8 cellular contexts compared by ENCODE assay signal in genomic region chr2:237072067-237072931, GRCh38. TPM values are rescaled to one million over a fixed set of nuclear protein-coding genes. Genes with fewer than 3 reads are reported as not detected.
A peak's percentile ranks its signal among the peaks of the same experiment; 100 is the strongest.
DNase-seq lines count a peak whose midpoint lies in the region; ATAC-seq and TF ChIP-seq lines count a peak whose summit lies in the region.

No MANE protein-coding gene starts in this region.

- POLR2A ChIA-PET in OCI-LY7 (lab: Charles Lee): interaction anchor here (0.7 to 1.4 kb wide), 3 partner anchors 12 to 503 kb away, joined by 3 to 4 read pairs (median 3); partner anchors contain the start of genes ACKR3 and COPS8

- H3K36me3 Mint-ChIP-seq in activated T-cell treated with anti-CD3 and anti-CD28 coated beads, Interleukin-2, amount 50 U/mL, for 72 hours (ENCODE audit: insufficient read depth in 2 of 2): no peaks in the 10 kb centered on the region
- peaks cover 10% of the 10 kb centered on the region for H3K36me3 Mint-ChIP-seq in osteocyte (ENCODE audit: unreplicated experiment)

- H3K4me1 Mint-ChIP-seq in activated T-cell treated with anti-CD3 and anti-CD28 coated beads, Interleukin-2, amount 50 U/mL, for 72 hours (ENCODE audit: low read depth): no peaks in the 10 kb centered on the region
- peaks cover 19% of the 10 kb centered on the region for H3K4me1 Mint-ChIP-seq in osteocyte (ENCODE audit: unreplicated experiment)

- WGBS in tibial nerve, 2 donors: 81 to 83% methylated on average over 24 of the region's 24 CpGs

- H3K9me3 Mint-ChIP-seq in activated T-cell treated with anti-CD3 and anti-CD28 coated beads, Interleukin-2, amount 50 U/mL, for 72 hours: no peaks in the 10 kb centered on the region
- H3K9me3 Mint-ChIP-seq in osteocyte (ENCODE audit: unreplicated experiment): peaks cover 8% of the 10 kb centered on the region

- CTCF ChIA-PET in OCI-LY7 (lab: Charles Lee; ENCODE audit: unreplicated experiment): no interaction called here

- no peaks in the 10 kb centered on the region for H3K4me1 ChIP-seq in BE2C
- H3K4me1 ChIP-seq in OCI-LY7 (ENCODE audit: insufficient read depth, low read length, poor library complexity, severe bottlenecking): no peaks in the 10 kb centered on the region
- H3K4me1 ChIP-seq in tibial nerve: no peaks in the 10 kb centered on the region

- TF ChIP-seq CTCF in BE2C (IDR thresholded peaks at IDR 0.05; ENCODE audit: low read depth, low read length): peak; percentile 99
- TF ChIP-seq CTCF in OCI-LY7 (conservative IDR thresholded peaks at IDR 0.05; ENCODE audit: low read length): peak; percentile 98
- peak; percentile 98 for TF ChIP-seq CTCF in fibroblast of villous mesenchyme (IDR thresholded peaks at IDR 0.05; ENCODE audit: insufficient read depth, low read depth, low read length)
- peak; percentile 96 for TF ChIP-seq CTCF in osteocyte (IDR thresholded peaks at IDR 0.05)
- TF ChIP-seq CTCF in tibial nerve (IDR thresholded peaks at IDR 0.05): peak; percentile 90 to 98 (median 93)

- H3K79me2 ChIP-seq in OCI-LY7 (ENCODE audit: insufficient read depth, low read depth, low read length): no peaks in the 10 kb centered on the region

- no peak overlapping the region for H3K4me3 ChIP-seq in BE2C (ENCODE audit: low read depth, low read length)
- no peak overlapping the region for H3K4me3 ChIP-seq in OCI-LY7 (ENCODE audit: low read depth, low read length, poor library complexity, severe bottlenecking)
- no peak overlapping the region for H3K4me3 ChIP-seq in fibroblast of villous mesenchyme (ENCODE audit: low read depth, low read length)
- no peak overlapping the region for H3K4me3 ChIP-seq in tibial nerve

- H3K9me3 ChIP-seq in BE2C: no peaks in the 10 kb centered on the region
- H3K9me3 ChIP-seq in OCI-LY7 (ENCODE audit: low read length): no peaks in the 10 kb centered on the region
- no peaks in the 10 kb centered on the region for H3K9me3 ChIP-seq in tibial nerve

- H3K27ac ChIP-seq in OCI-LY7 (ENCODE audit: low read depth, low read length, poor library complexity, severe bottlenecking) (no peak overlapping the region), tibial nerve (no peak overlapping the region)

- TF ChIP-seq EP300 in tibial nerve (IDR thresholded peaks at IDR 0.05): no peak

- no peaks in the 10 kb centered on the region for H4K20me1 ChIP-seq in OCI-LY7 (ENCODE audit: insufficient read depth, low read length)

- DNase-seq in BE2C (peak; percentile 72), OCI-LY7 (ENCODE audit: low spot score) (peak; percentile 59), fibroblast of villous mesenchyme (ENCODE audit: low read depth) (peak; percentile 77), osteocyte (ENCODE audit: extremely low spot score, unreplicated experiment) (peak; percentile 90), tibial nerve (ENCODE audit: low spot score in 2 of 2) (peak; percentile 80 to 93)
- DNase-seq in activated T-cell treated with anti-CD3 and anti-CD28 coated beads, Interleukin-2, amount 50 U/mL, for 72 hours: peak; percentile 64 to 75

- H3K9me2 ChIP-seq in OCI-LY7 (ENCODE audit: insufficient read depth, low read length): no peaks in the 10 kb centered on the region

- BruUV-seq in OCI-LY7 (replicated peaks; lab: Mats Ljungman, UMichigan): no TSS peak

- intact Hi-C loops in OCI-LY7 (cut with micrococcal nuclease; ENCODE audit: unreplicated experiment): no loop called here

- no peak for TF ChIP-seq POLR2A in tibial nerve (IDR thresholded peaks at IDR 0.05)

- H3K4me3 Mint-ChIP-seq in activated T-cell treated with anti-CD3 and anti-CD28 coated beads, Interleukin-2, amount 50 U/mL, for 72 hours: no peak overlapping the region
- H3K4me3 Mint-ChIP-seq in osteocyte (ENCODE audit: unreplicated experiment): no peak overlapping the region

- no peaks in the 10 kb centered on the region for H3K36me3 ChIP-seq in BE2C
- no peaks in the 10 kb centered on the region for H3K36me3 ChIP-seq in OCI-LY7 (ENCODE audit: insufficient read depth, low read length)
- no peaks in the 10 kb centered on the region for H3K36me3 ChIP-seq in tibial nerve

- ATAC-seq in GM21390 (IDR thresholded peaks at IDR 0.05; ENCODE audit: unreplicated experiment): peak; percentile 53
- no peak for ATAC-seq in activated T-cell treated with anti-CD3 and anti-CD28 coated beads, Interleukin-2, amount 50 U/mL, for 72 hours (replicated peaks in 1 of 2)
- no peak for ATAC-seq in GM21723 (IDR thresholded peaks at IDR 0.05; ENCODE audit: unreplicated experiment)

- H3K27ac Mint-ChIP-seq in activated T-cell treated with anti-CD3 and anti-CD28 coated beads, Interleukin-2, amount 50 U/mL, for 72 hours: no peak overlapping the region
- H3K27ac Mint-ChIP-seq in osteocyte (ENCODE audit: unreplicated experiment): no peak overlapping the region

- H3K27me3 Mint-ChIP-seq in activated T-cell treated with anti-CD3 and anti-CD28 coated beads, Interleukin-2, amount 50 U/mL, for 72 hours (ENCODE audit: low read depth): no peaks in the 10 kb centered on the region
- no peaks in the 10 kb centered on the region for H3K27me3 Mint-ChIP-seq in osteocyte (ENCODE audit: unreplicated experiment)

- H3K4me2 ChIP-seq in OCI-LY7 (ENCODE audit: low read length): no peak overlapping the region

- H2AFZ ChIP-seq in OCI-LY7 (ENCODE audit: low read length): no peak overlapping the region

- H3K27me3 ChIP-seq in BE2C (peaks cover 3% of the 10 kb centered on the region; the same call in 1 of the 2 replicates), tibial nerve (no peaks in the 10 kb centered on the region)

RNA-seq across cellular contexts. Expression of gene COPS8, which starts 13.4 kb away (rescaled TPM):
- polyA plus RNA-seq in BE2C (2012; ENCODE audit: insufficient read depth, insufficient read length, low read depth): 172 TPM
- total RNA-seq in OCI-LY7 (2014; rRNA removed; shearing (Covaris generic)): 113 and 117 TPM in 2 replicates
- total RNA-seq in OCI-LY7 (2022) (57.6 and 58.8 TPM in 2 replicates), fibroblast of villous mesenchyme (78.3 and 98.0 TPM in 2 replicates), osteocyte (104 and 107 TPM in 2 replicates), tibial nerve (10 to 100 TPM; 69.6 to 93.1 (median 80.2) TPM)
- 10 to 100 TPM; 37.3 to 48.4 TPM for total RNA-seq in activated T-cell treated with anti-CD3 and anti-CD28 coated beads, Interleukin-2, amount 50 U/mL, for 72 hours
